In the genomic region with DNA sequence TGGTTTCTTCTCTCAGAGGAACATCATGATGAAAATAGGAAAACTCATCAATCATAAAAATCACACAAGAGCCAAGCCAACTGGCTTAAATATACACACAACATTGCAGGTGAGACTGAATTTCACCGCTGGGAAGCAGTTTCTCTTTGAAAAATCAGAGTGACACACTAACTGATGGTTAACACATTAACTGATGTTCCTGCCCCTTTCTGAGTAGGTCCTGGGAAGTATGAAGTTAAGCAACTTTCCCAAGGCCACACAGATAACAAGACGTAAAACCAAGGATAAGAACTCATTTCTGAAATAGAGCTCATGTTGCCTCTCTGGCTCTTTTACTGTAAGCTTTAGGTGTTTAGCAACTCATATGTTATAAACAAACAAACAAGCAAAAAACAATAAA, we compare ENCODE assay signal across 15 cellular contexts.
DNase-seq lines count a peak whose midpoint lies in the region; ATAC-seq and TF ChIP-seq lines count a peak whose summit lies in the region.
"Had no signal": no experiment of that assay in that cellular context is flagged by ENCODE, and none has a peak within 500 bp of the region (broad histone marks: within the 10 kb centered on the region; RNA-seq: fewer than 3 reads in every experiment).

No MANE protein-coding gene starts in this region.

- H3K36me3 ChIP-seq in HUES6 (ENCODE audit: control insufficient read depth, insufficient read depth, low read length) (no peaks in the 10 kb centered on the region), hepatocyte (replicated peaks; ENCODE audit: insufficient read depth, low read depth) (no peaks in the 10 kb centered on the region)

- H3K9me2 ChIP-seq in hepatocyte (replicated peaks; ENCODE audit: insufficient read depth), result no peaks in the 10 kb centered on the region

- H3K9me3 ChIP-seq in HUES6 (ENCODE audit: control insufficient read depth, insufficient read depth, low read depth, low read length) (peaks cover 5% of the 10 kb centered on the region; the same call in 1 of the 2 replicates), hepatocyte (ENCODE audit: low read depth) (no peaks in the 10 kb centered on the region)

- in situ Hi-C loops in ACHN (cut with HindIII; ENCODE audit: low pct_ligation_motif_present, low pct_unique_long_range_greater_than_20kb, low sequenced_read_pairs), result no loop called here

- H3K4me2 ChIP-seq in hepatocyte, result peak overlapping the region; percentile 33

- 0 out of 2 replicates have a peak overlapping the region, but pooled peaks have one; percentile 49 for H3K27ac ChIP-seq in HUES6 (ENCODE audit: low read depth, low read length)
- peak overlapping the region; percentile 32 for H3K27ac ChIP-seq in hepatocyte
- H3K27ac ChIP-seq: C4-2B had no signal

- H3K27me3 ChIP-seq in HUES6 (ENCODE audit: control insufficient read depth, insufficient read depth, low read length) (no peaks in the 10 kb centered on the region), hepatocyte (no peaks in the 10 kb centered on the region)

- no peak for TF ChIP-seq CTCF in hepatocyte (IDR thresholded peaks at IDR 0.05; ENCODE audit: poor library complexity)

- H3K79me2 ChIP-seq in hepatocyte, result no peaks in the 10 kb centered on the region

- H3K9ac ChIP-seq in HUES6 (ENCODE audit: low read length), result no peak overlapping the region

- no peak for ATAC-seq in GM18498 (IDR thresholded peaks at IDR 0.05; ENCODE audit: unreplicated experiment)

- intact Hi-C loops in posterior cingulate gyrus (cut with DNase I), result no loop called here

- peaks cover 30% of the 10 kb centered on the region for H3K4me1 ChIP-seq in HUES6 (ENCODE audit: control insufficient read depth, insufficient read depth, low read length)
- H3K4me1 ChIP-seq in hepatocyte (ENCODE audit: insufficient read depth), result no peaks in the 10 kb centered on the region

- H4K20me1 ChIP-seq in hepatocyte (ENCODE audit: insufficient read depth, poor library complexity, severe bottlenecking), result no peaks in the 10 kb centered on the region

- no peak overlapping the region for H3K4me3 ChIP-seq in HUES6 (ENCODE audit: low read depth, low read length)
- no peak overlapping the region for H3K4me3 ChIP-seq in hepatocyte

- no peak overlapping the region for H2AFZ ChIP-seq in hepatocyte

- DNase-seq in hepatocyte (ENCODE audit: low spot score) (peak; percentile 40), mucosa of gallbladder (ENCODE audit: low spot score) (peak; percentile 33), posterior cingulate gyrus (no peak), ACHN (no peak), NCI-H1417 (lab: John Stamatoyannopoulos, UW) (no peak)
- DNase-seq: CD4-positive, alpha-beta memory T cell; COR-L47; DMS53; GF-D8; H7; IMR-90; KBM-7 had no signal

- WGBS in hepatocyte (ENCODE audit: low lambda C conversion rate, missing lambda C conversion rate), result 49% methylated on average over 2 of the region's 2 CpGs

Comparison
In these comparisons a context has a peak if more than half of its experiments do, and no peak if none do; other contexts are left out.
1. DNase-seq: peak in hepatocyte (single experiment) and mucosa of gallbladder (single experiment); none in posterior cingulate gyrus (0 of 10), ACHN (single experiment) and NCI-H1417 (0 of 3).